Comparison of ENCODE assay signal across 22 cellular contexts in the genomic region with DNA sequence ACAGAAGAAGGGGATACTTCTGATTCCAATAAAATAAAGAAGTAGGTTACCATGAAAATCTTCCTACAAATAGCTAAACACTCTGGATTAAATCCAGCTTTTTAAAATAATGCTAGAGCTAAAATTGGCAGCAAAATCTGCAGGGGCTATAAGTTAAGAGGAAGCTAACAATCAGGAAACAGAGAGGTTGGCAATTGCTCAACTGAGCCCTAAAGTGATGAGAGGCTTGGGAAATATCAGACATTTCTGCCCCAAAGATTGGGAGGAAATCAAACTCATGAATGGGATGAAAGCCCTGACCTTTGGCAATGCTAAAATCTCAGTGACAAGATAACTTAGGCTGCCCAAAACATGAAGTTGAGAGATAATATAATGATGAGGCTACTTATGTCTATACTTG.
"Had no signal": no experiment of that assay in that cellular context is flagged by ENCODE, and none has a peak within 500 bp of the region (broad histone marks: within the 10 kb centered on the region; RNA-seq: fewer than 3 reads in every experiment).

No MANE protein-coding gene starts in this region.

- DNase-seq: cortex of kidney; dorsolateral prefrontal cortex; effector CD4-positive, alpha-beta T cell; foreskin fibroblast; gastrocnemius medialis; head of caudate nucleus; left ventricle myocardium superior; lower lobe of right lung; naive thymus-derived CD8-positive, alpha-beta T cell; nephron progenitor cell; occipital lobe; ovary; posterior cingulate gyrus; psoas muscle; right cardiac atrium; sigmoid colon; stimulated activated CD4-positive, alpha-beta T cell treated with anti-CD3 and anti-CD28 coated beads, Interleukin-2, amount 100 ng/mL, for 24 hours; stimulated activated CD4-positive, alpha-beta T cell treated with anti-CD3 and anti-CD28 coated beads, Interleukin-4, amount 100 ng/mL, for 24 hours; stimulated activated naive CD4-positive, alpha-beta T cell treated with Interleukin-2 at 50 U/mL for 16 hours; upper lobe of left lung had no signal

- ATAC-seq: esophagus mucosa; gastrocnemius medialis; left ventricle myocardium superior; lower lobe of right lung; naive thymus-derived CD8-positive, alpha-beta T cell; psoas muscle; right cardiac atrium; stimulated activated effector memory CD8-positive, alpha-beta T cell treated with anti-CD3 and anti-CD28 coated beads, Interleukin-12 subunit alpha, Interleukin-12 subunit beta, amount 100 ng/mL, for 72 hours had no signal
